8 cellular contexts compared by ENCODE assay signal in genomic region chr9:4661165-4662095, GRCh38. TPM values are rescaled to one million over a fixed set of nuclear protein-coding genes. Genes with fewer than 3 reads are reported as not detected.
DNase-seq lines count a peak whose midpoint lies in the region; ATAC-seq and TF ChIP-seq lines count a peak whose summit lies in the region.

No MANE protein-coding gene starts in this region.

- H3K9me3 ChIP-seq in hepatocyte (ENCODE audit: low read depth) = no peaks in the 10 kb centered on the region
- H3K9me3 ChIP-seq in stomach = no peaks in the 10 kb centered on the region

- no peaks in the 10 kb centered on the region for H3K36me3 ChIP-seq in BJ (ENCODE audit: control insufficient read depth, insufficient read depth, low read length)
- no peaks in the 10 kb centered on the region for H3K36me3 ChIP-seq in GM23338 (ENCODE audit: insufficient read depth)
- H3K36me3 ChIP-seq in hepatocyte (replicated peaks; ENCODE audit: insufficient read depth, low read depth) = no peaks in the 10 kb centered on the region
- no peaks in the 10 kb centered on the region for H3K36me3 ChIP-seq in stomach

- peak overlapping the region; percentile 75 for H3K4me3 Mint-ChIP-seq in GM23338
- peak overlapping the region; percentile 98 for H3K4me3 Mint-ChIP-seq in activated CD4-positive, alpha-beta memory T cell treated with anti-CD3 and anti-CD28 coated beads, Interleukin-2, amount 10 ng/mL, durations not matched to agents 7 days and 5 days

- H2AFZ ChIP-seq in GM23338 (peak overlapping the region; percentile 8; the same call in 1 of the 2 replicates), hepatocyte (peak overlapping the region; percentile 87)

- POLR2A ChIA-PET in BJ (lab: Charles Lee) = no interaction called here
- POLR2A ChIA-PET in activated CD4-positive, alpha-beta memory T cell treated with anti-CD3 and anti-CD28 coated beads, Interleukin-2, amount 10 ng/mL, durations not matched to agents 7 days and 5 days (lab: Charles Lee) = interaction anchor here (1.1 to 5.8 kb wide), 4 partner anchors 16 to 79 kb away, joined by 3 to 34 read pairs (median 8); partner anchors contain the start of genes AK3 and CDC37L1

- peaks cover 5% of the 10 kb centered on the region for H3K27me3 Mint-ChIP-seq in GM23338 (ENCODE audit: insufficient read depth, low read depth, poor library complexity)
- peaks cover 4% of the 10 kb centered on the region for H3K27me3 Mint-ChIP-seq in activated CD4-positive, alpha-beta memory T cell treated with anti-CD3 and anti-CD28 coated beads, Interleukin-2, amount 10 ng/mL, durations not matched to agents 7 days and 5 days

- H4K20me1 ChIP-seq in GM23338 (replicated peaks; ENCODE audit: insufficient read depth) (no peaks in the 10 kb centered on the region), hepatocyte (ENCODE audit: insufficient read depth, poor library complexity, severe bottlenecking) (no peaks in the 10 kb centered on the region)

- H3K36me3 Mint-ChIP-seq in GM23338 (ENCODE audit: low read depth) = peaks cover 4% of the 10 kb centered on the region; the same call in 1 of the 3 replicates
- peaks cover 6% of the 10 kb centered on the region for H3K36me3 Mint-ChIP-seq in activated CD4-positive, alpha-beta memory T cell treated with anti-CD3 and anti-CD28 coated beads, Interleukin-2, amount 10 ng/mL, durations not matched to agents 7 days and 5 days (ENCODE audit: low read depth)

- no peaks in the 10 kb centered on the region for H3F3A ChIP-seq in GM23338 (replicated peaks; ENCODE audit: low read depth)

- 45% methylated on average over 7 of the region's 7 CpGs for WGBS in hepatocyte (ENCODE audit: low lambda C conversion rate, missing lambda C conversion rate)
- WGBS in stomach, 5 donors = 22 to 30% (median 25%) methylated on average over 7 of the region's 7 CpGs

- peak overlapping the region; percentile 26; the same call in 1 of the 2 replicates for H3K27ac ChIP-seq in GM23338 (ENCODE audit: low read depth)
- H3K27ac ChIP-seq in hepatocyte = peak overlapping the region; percentile 96
- H3K27ac ChIP-seq in stomach = peak overlapping the region; percentile 12 to 96 (median 92)

- intact Hi-C loops in stomach (cut with DNase I; ENCODE audit: low total_unique reads) = no loop called here

- CTCF ChIA-PET in BJ (lab: Yijun Ruan, JAX) = interaction anchor here (0.9 to 1.2 kb wide), 2 partner anchors 80 to 171 kb away, joined by 3 to 7 read pairs; partner anchors contain the start of gene AK3
- CTCF ChIA-PET in activated CD4-positive, alpha-beta memory T cell treated with anti-CD3 and anti-CD28 coated beads, Interleukin-2, amount 10 ng/mL, durations not matched to agents 7 days and 5 days (lab: Charles Lee) = interaction anchor here (1.1 to 2.4 kb wide), 3 partner anchors 10 to 79 kb away, joined by 3 to 8 read pairs (median 6); no protein-coding TSS in a partner anchor

- TF ChIP-seq CTCF in BJ (IDR thresholded peaks at IDR 0.05; ENCODE audit: insufficient read depth, low read depth, low read length) = no peak
- TF ChIP-seq CTCF in GM23338 (conservative IDR thresholded peaks at IDR 0.05; ENCODE audit: low read depth in 2 of 2) = no peak
- no peak for TF ChIP-seq CTCF in hepatocyte (IDR thresholded peaks at IDR 0.05; ENCODE audit: poor library complexity)
- no peak for TF ChIP-seq CTCF in stomach (IDR thresholded peaks at IDR 0.05)

- TF ChIP-seq POLR2A in stomach (IDR thresholded peaks at IDR 0.05) = no peak

- H3K9me2 ChIP-seq in GM23338 (ENCODE audit: insufficient read depth) (no peaks in the 10 kb centered on the region), hepatocyte (replicated peaks; ENCODE audit: insufficient read depth) (no peaks in the 10 kb centered on the region)

- H3K4me2 ChIP-seq in GM23338 (peak overlapping the region; percentile 70), hepatocyte (peak overlapping the region; percentile 93)

- peaks cover 51% of the 10 kb centered on the region for H3K4me1 ChIP-seq in GM23338 (ENCODE audit: insufficient read depth)
- peaks cover 39% of the 10 kb centered on the region for H3K4me1 ChIP-seq in hepatocyte (ENCODE audit: insufficient read depth)
- peaks cover 41 to 57% (median 47%) of the 10 kb centered on the region in 4 donors for H3K4me1 ChIP-seq in stomach

- no peak for TF ChIP-seq EP300 in stomach (IDR thresholded peaks at IDR 0.05)

- H3K4me1 Mint-ChIP-seq in GM23338 = peaks cover 57% of the 10 kb centered on the region
- peaks cover 49% of the 10 kb centered on the region for H3K4me1 Mint-ChIP-seq in activated CD4-positive, alpha-beta memory T cell treated with anti-CD3 and anti-CD28 coated beads, Interleukin-2, amount 10 ng/mL, durations not matched to agents 7 days and 5 days

- H3K79me2 ChIP-seq in GM23338 (replicated peaks; ENCODE audit: insufficient read depth) (peaks cover 13% of the 10 kb centered on the region; the same call in 1 of the 2 replicates), hepatocyte (peaks cover 25% of the 10 kb centered on the region)

- H3K4me3 ChIP-seq in BJ (ENCODE audit: low read depth, low read length) (peak overlapping the region; percentile 74), GM23338 (peak overlapping the region; percentile 79), hepatocyte (peak overlapping the region; percentile 93), stomach (peak overlapping the region; percentile 69 to 95 (median 77))

- H3K27me3 ChIP-seq in BJ (ENCODE audit: control insufficient read depth, insufficient read depth, low read length) = no peaks in the 10 kb centered on the region
- H3K27me3 ChIP-seq in GM23338 (ENCODE audit: insufficient read depth) = no peaks in the 10 kb centered on the region
- no peaks in the 10 kb centered on the region for H3K27me3 ChIP-seq in hepatocyte
- H3K27me3 ChIP-seq in stomach = no peaks in the 10 kb centered on the region

- peak; percentile 2; the same call in 1 of the 3 replicates for ATAC-seq in GM23338
- no peak for ATAC-seq in HG02870 (IDR thresholded peaks at IDR 0.05; ENCODE audit: unreplicated experiment)
- ATAC-seq in GM19324 (IDR thresholded peaks at IDR 0.05; ENCODE audit: low FRiP score, unreplicated experiment) = no peak
- no peak for ATAC-seq in HG03521 (IDR thresholded peaks at IDR 0.05; ENCODE audit: unreplicated experiment)

- H3K27ac Mint-ChIP-seq in GM23338 = peak overlapping the region; percentile 68; the same call in 1 of the 2 replicates
- peak overlapping the region; percentile 80 for H3K27ac Mint-ChIP-seq in activated CD4-positive, alpha-beta memory T cell treated with anti-CD3 and anti-CD28 coated beads, Interleukin-2, amount 10 ng/mL, durations not matched to agents 7 days and 5 days

- 0 out of 3 replicates have a peak, but pooled peaks cover 3% of the 10 kb centered on the region for H3K9me3 Mint-ChIP-seq in GM23338
- H3K9me3 Mint-ChIP-seq in activated CD4-positive, alpha-beta memory T cell treated with anti-CD3 and anti-CD28 coated beads, Interleukin-2, amount 10 ng/mL, durations not matched to agents 7 days and 5 days = no peaks in the 10 kb centered on the region

- DNase-seq in BJ (ENCODE audit: low read depth) (no peak), GM23338 (ENCODE audit: low spot score) (no peak), hepatocyte (ENCODE audit: low spot score) (no peak), stomach (no peak)
- DNase-seq in activated CD4-positive, alpha-beta memory T cell treated with anti-CD3 and anti-CD28 coated beads, Interleukin-2, amount 10 ng/mL, durations not matched to agents 7 days and 5 days = no peak

TF ChIP-seq in GM23338, 12 proteins besides CTCF, POLR2A, EP300 and RAD21:
- no peak for TF ChIP-seq JUNB (IDR thresholded peaks at IDR 0.05; ENCODE audit: unreplicated experiment)

RNA-seq across cellular contexts. Expression of gene PLPP6, which starts 0.7 kb away (rescaled TPM):
- polyA plus RNA-seq in BJ (2011; rRNA removed) = 6.5 and 7.0 TPM in 2 replicates
- polyA minus RNA-seq in BJ (2011; rRNA and poly(A)+ RNA removed) = 4.2 and 4.3 TPM in 2 replicates
- total RNA-seq in GM23338 (2014; rRNA removed; shearing (Covaris generic)) = 13.2 and 15.2 TPM in 2 replicates
- 5.8 and 6.3 TPM in 2 replicates for polyA plus RNA-seq in GM23338 (2016; fragmentation: Nextera tagmentation; extraction: Ambion mirVana)
- total RNA-seq in activated CD4-positive, alpha-beta memory T cell treated with anti-CD3 and anti-CD28 coated beads, Interleukin-2, amount 10 ng/mL, durations not matched to agents 7 days and 5 days = 10 to 100 TPM in 1 of 2 experiments, 1 to 10 TPM in 1; 9.6 to 10.3 TPM
- total RNA-seq in hepatocyte = 28.1 and 32.1 TPM in 2 replicates
- 19.6 and 23.5 TPM in 2 replicates for polyA plus RNA-seq in hepatocyte
- 10 to 100 TPM in 1 of 5 donors, 1 to 10 TPM in 3, not detected in 1; 6.7 to 11.0 (median 8.1) TPM for total RNA-seq in stomach
- 1 to 10 TPM; 3.5 to 6.6 (median 5.2) TPM for polyA plus RNA-seq in stomach

RNA-seq across cellular contexts. Expression of gene SPATA6L, which starts 4.8 kb away (rescaled TPM):
- 0.39 and 0.43 TPM in 2 replicates for polyA plus RNA-seq in BJ (2011; rRNA removed)
- 0.21 and 0.76 TPM in 2 replicates for polyA minus RNA-seq in BJ (2011; rRNA and poly(A)+ RNA removed)
- total RNA-seq in GM23338 (2014; rRNA removed; shearing (Covaris generic)) = 0.39 and 1.7 TPM in 2 replicates
- polyA plus RNA-seq in GM23338 (2016; fragmentation: Nextera tagmentation; extraction: Ambion mirVana) = 1.9 and 2.2 TPM in 2 replicates
- total RNA-seq in activated CD4-positive, alpha-beta memory T cell treated with anti-CD3 and anti-CD28 coated beads, Interleukin-2, amount 10 ng/mL, durations not matched to agents 7 days and 5 days = under 1 TPM; 0.43 to 0.83 TPM
- 1.0 and 2.5 TPM in 2 replicates for total RNA-seq in hepatocyte
- polyA plus RNA-seq in hepatocyte = 2.0 and 2.3 TPM in 2 replicates
- 10 to 100 TPM in 2 of 5 donors, 1 to 10 TPM in 3; 5.4 to 32.7 (median 8.8) TPM for total RNA-seq in stomach
- 1 to 10 TPM; 2.3 to 4.8 (median 4.0) TPM for polyA plus RNA-seq in stomach

RNA-seq across cellular contexts. Expression of gene CDC37L1, which starts 17.9 kb away (rescaled TPM):
- polyA plus RNA-seq in BJ (2011; rRNA removed) (8.8 and 11.0 TPM in 2 replicates), GM23338 (2016; fragmentation: Nextera tagmentation; extraction: Ambion mirVana) (24.0 and 29.6 TPM in 2 replicates), hepatocyte (15.3 and 17.2 TPM in 2 replicates), stomach (10 to 100 TPM in 2 of 3 donors, 1 to 10 TPM in 1; 8.1 to 20.3 (median 11.8) TPM)
- polyA minus RNA-seq in BJ (2011; rRNA and poly(A)+ RNA removed) = 2.9 and 3.9 TPM in 2 replicates
- total RNA-seq in GM23338 (2014; rRNA removed; shearing (Covaris generic)) = 26.9 and 28.9 TPM in 2 replicates
- total RNA-seq in activated CD4-positive, alpha-beta memory T cell treated with anti-CD3 and anti-CD28 coated beads, Interleukin-2, amount 10 ng/mL, durations not matched to agents 7 days and 5 days = 10 to 100 TPM; 11.9 to 12.0 TPM
- total RNA-seq in hepatocyte (25.5 and 28.6 TPM in 2 replicates), stomach (10 to 100 TPM in 4 of 5 donors, 1 to 10 TPM in 1; 3.5 to 56.7 (median 23.7) TPM)

Comparison
In these comparisons a context has a peak if more than half of its experiments do, and no peak if none do; other contexts are left out.
1. H3K27ac ChIP-seq: peak in every context shown above with its lines; median percentile 96 in hepatocyte; 92 in stomach; 26 in GM23338.